ENCODE assay signal across 8 cellular contexts in genomic region chr12:7108928-7109920, GRCh38. TPM values are rescaled to one million over a fixed set of nuclear protein-coding genes. Genes with fewer than 3 reads are reported as not detected.
DNase-seq lines count a peak whose midpoint lies in the region; ATAC-seq and TF ChIP-seq lines count a peak whose summit lies in the region.

Gene C1RL (minus strand): TSS chr12:7109214. CDS start chr12:7109180, 34 bp downstream.

- DNase-seq in GM04504 (ENCODE audit: low read depth) (peak; percentile 69), PC-3 (peak; percentile 81), erythroblast (lab: John Stamatoyannopoulos, UW) (peak; percentile 79 to 88)
- peak; percentile 85 for DNase-seq in activated T-cell treated with anti-CD3 and anti-CD28 coated beads, Interleukin-2, amount 50 U/mL, for 1 hour
- DNase-seq in stimulated activated CD8-positive, alpha-beta memory T cell treated with anti-CD3 and anti-CD28 coated beads, Interleukin-4, amount 100 ng/mL, for 4 hours (ENCODE audit: low read depth in 2 of 2, low spot score in 1 of 2), result peak; percentile 49 to 80

- peak within 1 kb of the TSS; percentile 82 for H3K4me2 ChIP-seq in PC-3 (ENCODE audit: low read length)

- H3K27ac ChIP-seq in PC-3 (ENCODE audit: low read length), result peak within 1 kb of the TSS; percentile 58

- peak within 1 kb of the TSS; percentile 91 to 99 (median 98) for H3K4me3 Mint-ChIP-seq in IgD-negative memory B cell

- intact Hi-C loops in PC-3 (cut with micrococcal nuclease), result loop anchor here (2.0 kb wide), 1 partner anchor 48 kb away; the partner anchor contains the start of gene C1S

- POLR2A ChIA-PET in PC-3 (lab: Charles Lee; ENCODE audit: unreplicated experiment), result interaction anchor here (0.6 to 1.1 kb wide), 2 partner anchors 36 to 165 kb away, joined by 3 to 10 read pairs; partner anchors contain the start of gene C12orf57

- H3K79me2 ChIP-seq in PC-3 (ENCODE audit: low read length), result peaks cover 19% of the 10 kb centered on the region; the same call in 1 of the 2 replicates

- H3K36me3 Mint-ChIP-seq in IgD-negative memory B cell, result peaks cover 7% of the 10 kb centered on the region

- H3K4me1 ChIP-seq in PC-3 (ENCODE audit: insufficient read depth, low read length), result no peaks in the 10 kb centered on the region; the same call in 1 of the 2 replicates
- peaks cover 6% of the 10 kb centered on the region for H3K4me1 ChIP-seq in mucosa of stomach (ENCODE audit: control insufficient read depth, insufficient read depth, low read length)

- H3K9ac ChIP-seq in PC-3 (ENCODE audit: low read length) (peak within 1 kb of the TSS; percentile 84), mucosa of stomach (ENCODE audit: low read length) (peak within 1 kb of the TSS; percentile 95)

- peak within 1 kb of the TSS; percentile 90 to 94 (median 91) for H3K27ac Mint-ChIP-seq in IgD-negative memory B cell

- H3K27me3 ChIP-seq in PC-3 (ENCODE audit: low read length) (no peaks in the 10 kb centered on the region), mucosa of stomach (ENCODE audit: control insufficient read depth, insufficient read depth, low read length) (no peaks in the 10 kb centered on the region)

- H3K36me3 ChIP-seq in PC-3 (ENCODE audit: low read depth, low read length), result peaks cover 5% of the 10 kb centered on the region; the same call in 1 of the 2 replicates
- no peaks in the 10 kb centered on the region for H3K36me3 ChIP-seq in mucosa of stomach (ENCODE audit: control insufficient read depth, insufficient read depth, low read length)

- no peaks in the 10 kb centered on the region for H3K9me3 ChIP-seq in PC-3 (ENCODE audit: low read length)
- H3K9me3 ChIP-seq in mucosa of stomach (ENCODE audit: control insufficient read depth, low read length), result no peaks in the 10 kb centered on the region

- no peaks in the 10 kb centered on the region for H3K27me3 Mint-ChIP-seq in IgD-negative memory B cell

- H4K20me1 ChIP-seq in PC-3 (ENCODE audit: low read length), result no peaks in the 10 kb centered on the region

- H3K4me3 ChIP-seq in PC-3 (ENCODE audit: low read length) (peak within 1 kb of the TSS; percentile 92), mucosa of stomach (ENCODE audit: low read length) (peak within 1 kb of the TSS; percentile 66)

- TF ChIP-seq CTCF in PC-3 (conservative IDR thresholded peaks at IDR 0.05; ENCODE audit: low read depth, low read length), result peak; percentile 83

- ATAC-seq in PC-3, result peak; percentile 68
- no peak for ATAC-seq in GM21786 (IDR thresholded peaks at IDR 0.05; ENCODE audit: unreplicated experiment)

- BruUV-seq in PC-3 (replicated peaks; lab: Mats Ljungman, UMichigan), result no TSS peak

- H2AFZ ChIP-seq in PC-3 (ENCODE audit: low read length), result peak within 1 kb of the TSS; percentile 80

- H3K9me3 Mint-ChIP-seq in IgD-negative memory B cell, result peaks cover 0 to 12% (median 0%) of the 10 kb centered on the region in 3 donors

- peaks cover 10 to 25% (median 24%) of the 10 kb centered on the region in 3 donors for H3K4me1 Mint-ChIP-seq in IgD-negative memory B cell

- CTCF ChIA-PET in PC-3 (lab: Charles Lee), result no interaction called here

- H3K9me2 ChIP-seq in PC-3 (replicated peaks; ENCODE audit: low read length), result no peaks in the 10 kb centered on the region

- TF ChIP-seq POLR2A in erythroblast (IDR thresholded peaks at IDR 0.05; ENCODE audit: low read length), result no peak

- no peaks in the 10 kb centered on the region for H3F3A ChIP-seq in PC-3 (ENCODE audit: low read length, unreplicated experiment)

RNA-seq across cellular contexts. Expression of gene C1RL, which starts in this region (rescaled TPM):
- 8.2 TPM for polyA plus RNA-seq in IgD-negative memory B cell
- total RNA-seq in PC-3 (2014; rRNA removed), result 8.2 and 8.9 TPM in 2 replicates
